In the genomic region with DNA sequence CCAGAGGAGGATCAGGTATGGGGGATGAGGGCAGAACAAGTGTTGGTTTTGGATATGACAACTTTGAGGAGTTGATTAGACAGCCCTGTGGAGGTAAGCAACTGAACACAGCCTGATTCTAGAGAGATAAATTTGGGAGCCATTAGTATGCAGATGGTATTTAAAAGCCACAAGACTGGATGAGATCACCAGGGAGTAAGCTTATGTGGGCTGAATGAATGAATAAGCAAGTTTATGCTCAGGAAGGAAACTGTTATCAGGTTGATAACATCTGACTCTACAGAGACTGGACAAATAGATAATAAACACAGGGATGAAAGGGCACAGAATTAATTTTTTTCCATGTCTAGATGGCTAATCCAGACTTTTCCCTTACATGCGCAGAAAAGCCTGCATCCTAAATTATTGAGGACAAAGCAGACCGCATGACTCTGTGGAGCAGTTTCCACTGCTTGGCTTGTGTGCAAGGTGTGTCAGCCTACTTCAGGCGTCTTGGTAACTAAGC, we compare ENCODE assay signal across 12 cellular contexts.
DNase-seq lines count a peak whose midpoint lies in the region; ATAC-seq and TF ChIP-seq lines count a peak whose summit lies in the region.
"Had no signal": no experiment of that assay in that cellular context is flagged by ENCODE, and none has a peak within 500 bp of the region (broad histone marks: within the 10 kb centered on the region; RNA-seq: fewer than 3 reads in every experiment).

No MANE protein-coding gene starts in this region.

- CTCF ChIA-PET in activated CD8-positive, alpha-beta memory T cell treated with anti-CD3 and anti-CD28 coated beads, Interleukin-2, amount 10 ng/mL, durations not matched to agents 7 days and 5 days (lab: Charles Lee) = interaction anchor here (1.1 to 1.4 kb wide), 2 partner anchors 16 to 72 kb away, joined by 3 read pairs; no protein-coding TSS in a partner anchor

- H3K27ac Mint-ChIP-seq in activated CD8-positive, alpha-beta memory T cell treated with anti-CD3 and anti-CD28 coated beads, Interleukin-2, amount 10 ng/mL, durations not matched to agents 7 days and 5 days = no peak overlapping the region
- H3K27ac Mint-ChIP-seq: mesothelial cell of epicardium had no signal

- H3K4me3 ChIP-seq in fibroblast of lung (replicated peaks in 1 of 4; ENCODE audit: control extremely low read depth in 1 of 4, insufficient read depth in 1 of 4, low read depth in 3 of 4, low read length in 4 of 4) = no peak overlapping the region
- H3K4me3 ChIP-seq: hepatocyte had no signal

- H3K4me2 ChIP-seq in fibroblast of lung (ENCODE audit: extremely low read depth, insufficient read depth, low read length) = no peak overlapping the region
- H3K4me2 ChIP-seq: hepatocyte had no signal

- no peak overlapping the region for H3K4me3 Mint-ChIP-seq in activated CD8-positive, alpha-beta memory T cell treated with anti-CD3 and anti-CD28 coated beads, Interleukin-2, amount 10 ng/mL, durations not matched to agents 7 days and 5 days
- H3K4me3 Mint-ChIP-seq: mesothelial cell of epicardium had no signal

- H3K79me2 ChIP-seq in fibroblast of lung (ENCODE audit: control insufficient read depth, insufficient read depth, low read length) = no peaks in the 10 kb centered on the region
- H3K79me2 ChIP-seq: hepatocyte had no signal

- no peaks in the 10 kb centered on the region for H3K9me3 ChIP-seq in fibroblast of lung (ENCODE audit: control insufficient read depth, insufficient read depth, low read depth, low read length)

- no peaks in the 10 kb centered on the region for H3K36me3 ChIP-seq in fibroblast of lung (ENCODE audit: control insufficient read depth, insufficient read depth, low read length)

- no peaks in the 10 kb centered on the region for H3K27me3 ChIP-seq in fibroblast of lung (ENCODE audit: control insufficient read depth, insufficient read depth, low read length)
- H3K27me3 ChIP-seq: hepatocyte had no signal

- H3K36me3 Mint-ChIP-seq in activated CD8-positive, alpha-beta memory T cell treated with anti-CD3 and anti-CD28 coated beads, Interleukin-2, amount 10 ng/mL, durations not matched to agents 7 days and 5 days = no peaks in the 10 kb centered on the region
- H3K36me3 Mint-ChIP-seq: mesothelial cell of epicardium had no signal

- no peaks in the 10 kb centered on the region for H4K20me1 ChIP-seq in fibroblast of lung (ENCODE audit: control insufficient read depth, extremely low read depth, insufficient read depth, low read length)

- no peak for DNase-seq in activated CD8-positive, alpha-beta memory T cell treated with anti-CD3 and anti-CD28 coated beads, Interleukin-2, amount 10 ng/mL, durations not matched to agents 7 days and 5 days
- DNase-seq in activated CD8-positive, alpha-beta memory T cell treated with anti-CD3 and anti-CD28 coated beads for 24 hours = no peak
- DNase-seq in fibroblast of lung (ENCODE audit: low read depth in 2 of 2) (peak; percentile 38 to 95), DMS79 (lab: John Stamatoyannopoulos, UW) (no peak), activated gamma-delta T cell treated with Interleukin-2 at 50 U/mL for 16 hours (no peak), NCI-H446 (lab: John Stamatoyannopoulos, UW) (no peak)
- DNase-seq in stimulated activated naive CD8-positive, alpha-beta T cell treated with anti-CD3 and anti-CD28 coated beads, Interleukin-15, Interleukin-2, amounts not matched to agents 100 U/mL and 50 U/mL, for 24 hours = no peak
- DNase-seq: Right ventricle myocardium superior, small intestine had no signal

- H3K27me3 Mint-ChIP-seq in activated CD8-positive, alpha-beta memory T cell treated with anti-CD3 and anti-CD28 coated beads, Interleukin-2, amount 10 ng/mL, durations not matched to agents 7 days and 5 days = no peaks in the 10 kb centered on the region

- H3K4me1 ChIP-seq in fibroblast of lung (ENCODE audit: control insufficient read depth, extremely low read depth, insufficient read depth, low read length) = peaks cover 2% of the 10 kb centered on the region

- peak; percentile 54 for ATAC-seq in activated CD8-positive, alpha-beta memory T cell treated with anti-CD3 and anti-CD28 coated beads, Interleukin-2, amount 10 ng/mL, durations not matched to agents 7 days and 5 days
- ATAC-seq in SK-N-SH treated with all-trans-retinoic acid at 6 μM for 48 hours = peak; percentile 87
- ATAC-seq in stimulated activated naive CD8-positive, alpha-beta T cell treated with anti-CD3 and anti-CD28 coated beads, Interleukin-15, Interleukin-2, amounts not matched to agents 100 U/mL and 50 U/mL, for 24 hours = peak; percentile 56

- no peak overlapping the region for H3K27ac ChIP-seq in fibroblast of lung (ENCODE audit: insufficient read depth, low read length)
- H3K27ac ChIP-seq: hepatocyte had no signal

- no peak overlapping the region for H3K9ac ChIP-seq in fibroblast of lung (ENCODE audit: insufficient read depth, low read length)

- no peak overlapping the region for H2AFZ ChIP-seq in fibroblast of lung (ENCODE audit: low read length)
- H2AFZ ChIP-seq: hepatocyte had no signal

- no peak for TF ChIP-seq CTCF in fibroblast of lung (conservative IDR thresholded peaks at IDR 0.05 in 1 of 2, IDR thresholded peaks at IDR 0.05 in 1 of 2; ENCODE audit: low read depth in 1 of 2, low read length in 2 of 2)

- H3K4me1 Mint-ChIP-seq in activated CD8-positive, alpha-beta memory T cell treated with anti-CD3 and anti-CD28 coated beads, Interleukin-2, amount 10 ng/mL, durations not matched to agents 7 days and 5 days = peaks cover 29% of the 10 kb centered on the region

- H3K9me3 Mint-ChIP-seq in activated CD8-positive, alpha-beta memory T cell treated with anti-CD3 and anti-CD28 coated beads, Interleukin-2, amount 10 ng/mL, durations not matched to agents 7 days and 5 days (ENCODE audit: low read depth) = no peaks in the 10 kb centered on the region
- H3K9me3 Mint-ChIP-seq: mesothelial cell of epicardium had no signal

TF ChIP-seq in SK-N-SH treated with all-trans-retinoic acid at 6 μM for 48 hours, 23 proteins besides CTCF, POLR2A, EP300 and RAD21 (continues in another document):
- TF ChIP-seq ZFP30 (CRISPR knock-in tag; IDR thresholded peaks at IDR 0.05) (no peak), ESRRG (CRISPR knock-in tag; IDR thresholded peaks at IDR 0.05) (no peak), ZNF565 (CRISPR knock-in tag; conservative IDR thresholded peaks at IDR 0.05; ENCODE audit: low read depth) (no peak), BACH2 (CRISPR knock-in tag; IDR thresholded peaks at IDR 0.05; ENCODE audit: borderline replicate concordance) (no peak), RARB (CRISPR knock-in tag; IDR thresholded peaks at IDR 0.05) (no peak), ZC3H10 (CRISPR knock-in tag; IDR thresholded peaks at IDR 0.05) (no peak), ZFP3 (CRISPR knock-in tag; IDR thresholded peaks at IDR 0.05) (no peak)
- TF ChIP-seq, protein P1, sequence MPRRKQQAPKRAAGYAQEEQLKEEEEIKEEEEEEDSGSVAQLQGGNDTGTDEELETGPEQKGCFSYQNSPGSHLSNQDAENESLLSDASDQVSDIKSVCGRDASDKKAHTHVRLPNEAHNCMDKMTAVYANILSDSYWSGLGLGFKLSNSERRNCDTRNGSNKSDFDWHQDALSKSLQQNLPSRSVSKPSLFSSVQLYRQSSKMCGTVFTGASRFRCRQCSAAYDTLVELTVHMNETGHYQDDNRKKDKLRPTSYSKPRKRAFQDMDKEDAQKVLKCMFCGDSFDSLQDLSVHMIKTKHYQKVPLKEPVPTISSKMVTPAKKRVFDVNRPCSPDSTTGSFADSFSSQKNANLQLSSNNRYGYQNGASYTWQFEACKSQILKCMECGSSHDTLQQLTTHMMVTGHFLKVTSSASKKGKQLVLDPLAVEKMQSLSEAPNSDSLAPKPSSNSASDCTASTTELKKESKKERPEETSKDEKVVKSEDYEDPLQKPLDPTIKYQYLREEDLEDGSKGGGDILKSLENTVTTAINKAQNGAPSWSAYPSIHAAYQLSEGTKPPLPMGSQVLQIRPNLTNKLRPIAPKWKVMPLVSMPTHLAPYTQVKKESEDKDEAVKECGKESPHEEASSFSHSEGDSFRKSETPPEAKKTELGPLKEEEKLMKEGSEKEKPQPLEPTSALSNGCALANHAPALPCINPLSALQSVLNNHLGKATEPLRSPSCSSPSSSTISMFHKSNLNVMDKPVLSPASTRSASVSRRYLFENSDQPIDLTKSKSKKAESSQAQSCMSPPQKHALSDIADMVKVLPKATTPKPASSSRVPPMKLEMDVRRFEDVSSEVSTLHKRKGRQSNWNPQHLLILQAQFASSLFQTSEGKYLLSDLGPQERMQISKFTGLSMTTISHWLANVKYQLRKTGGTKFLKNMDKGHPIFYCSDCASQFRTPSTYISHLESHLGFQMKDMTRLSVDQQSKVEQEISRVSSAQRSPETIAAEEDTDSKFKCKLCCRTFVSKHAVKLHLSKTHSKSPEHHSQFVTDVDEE (CRISPR knock-in tag; IDR thresholded peaks at IDR 0.05) = no peak
- TF ChIP-seq, protein P2, sequence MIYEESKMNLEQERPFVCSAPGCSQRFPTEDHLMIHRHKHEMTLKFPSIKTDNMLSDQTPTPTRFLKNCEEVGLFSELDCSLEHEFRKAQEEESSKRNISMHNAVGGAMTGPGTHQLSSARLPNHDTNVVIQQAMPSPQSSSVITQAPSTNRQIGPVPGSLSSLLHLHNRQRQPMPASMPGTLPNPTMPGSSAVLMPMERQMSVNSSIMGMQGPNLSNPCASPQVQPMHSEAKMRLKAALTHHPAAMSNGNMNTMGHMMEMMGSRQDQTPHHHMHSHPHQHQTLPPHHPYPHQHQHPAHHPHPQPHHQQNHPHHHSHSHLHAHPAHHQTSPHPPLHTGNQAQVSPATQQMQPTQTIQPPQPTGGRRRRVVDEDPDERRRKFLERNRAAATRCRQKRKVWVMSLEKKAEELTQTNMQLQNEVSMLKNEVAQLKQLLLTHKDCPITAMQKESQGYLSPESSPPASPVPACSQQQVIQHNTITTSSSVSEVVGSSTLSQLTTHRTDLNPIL (CRISPR knock-in tag; IDR thresholded peaks at IDR 0.05; ENCODE audit: low read depth) = peak; percentile 70
- TF ChIP-seq, protein P3, sequence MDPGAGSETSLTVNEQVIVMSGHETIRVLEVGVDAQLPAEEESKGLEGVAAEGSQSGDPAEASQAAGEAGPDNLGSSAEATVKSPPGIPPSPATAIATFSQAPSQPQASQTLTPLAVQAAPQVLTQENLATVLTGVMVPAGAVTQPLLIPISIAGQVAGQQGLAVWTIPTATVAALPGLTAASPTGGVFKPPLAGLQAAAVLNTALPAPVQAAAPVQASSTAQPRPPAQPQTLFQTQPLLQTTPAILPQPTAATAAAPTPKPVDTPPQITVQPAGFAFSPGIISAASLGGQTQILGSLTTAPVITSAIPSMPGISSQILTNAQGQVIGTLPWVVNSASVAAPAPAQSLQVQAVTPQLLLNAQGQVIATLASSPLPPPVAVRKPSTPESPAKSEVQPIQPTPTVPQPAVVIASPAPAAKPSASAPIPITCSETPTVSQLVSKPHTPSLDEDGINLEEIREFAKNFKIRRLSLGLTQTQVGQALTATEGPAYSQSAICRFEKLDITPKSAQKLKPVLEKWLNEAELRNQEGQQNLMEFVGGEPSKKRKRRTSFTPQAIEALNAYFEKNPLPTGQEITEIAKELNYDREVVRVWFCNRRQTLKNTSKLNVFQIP (CRISPR knock-in tag; IDR thresholded peaks at IDR 0.05; ENCODE audit: borderline replicate concordance, low read depth) = no peak

Comparison
In these comparisons a context has a peak if more than half of its experiments do, and no peak if none do; other contexts are left out.
1. DNase-seq: peak in fibroblast of lung (2 of 2); none in activated CD8-positive, alpha-beta memory T cell treated with anti-CD3 and anti-CD28 coated beads, Interleukin-2, amount 10 ng/mL, durations not matched to agents 7 days and 5 days (single experiment), activated CD8-positive, alpha-beta memory T cell treated with anti-CD3 and anti-CD28 coated beads for 24 hours (single experiment), stimulated activated naive CD8-positive, alpha-beta T cell treated with anti-CD3 and anti-CD28 coated beads, Interleukin-15, Interleukin-2, amounts not matched to agents 100 U/mL and 50 U/mL, for 24 hours (single experiment), DMS79 (single experiment), activated gamma-delta T cell treated with Interleukin-2 at 50 U/mL for 16 hours (single experiment) and NCI-H446 (0 of 2).
2. Peak in every context shown above with its lines, with median percentiles within 50 percentile points of each other: ATAC-seq.